In genomic region chr9:107542401-107542800, GRCh38 we compare ENCODE assay signal across 23 cellular contexts.
"Had no signal": no experiment of that assay in that cellular context is flagged by ENCODE, and none has a peak within 500 bp of the region (broad histone marks: within the 10 kb centered on the region; RNA-seq: fewer than 3 reads in every experiment).

No MANE protein-coding gene starts in this region.

- H3K27ac ChIP-seq: body of pancreas, heart left ventricle, spleen, testis had no signal

- H3K4me3 ChIP-seq: body of pancreas, heart left ventricle, lung, spleen, testis had no signal

- H3K27ac Mint-ChIP-seq: activated CD4-positive, alpha-beta memory T cell treated with anti-CD3 and anti-CD28 coated beads for 36 hours; activated naive CD4-positive, alpha-beta T cell treated with anti-CD3 and anti-CD28 coated beads, Interleukin-2, amount 10 ng/mL, durations not matched to agents 7 days and 5 days; dendritic cell treated with granulocyte-macrophage colony-stimulating factor and Interleukin-4, amounts not matched to agents 40 ng/mL and 50 ng/mL, for 4 days; natural killer cell; type B pancreatic cell had no signal

- H3K27me3 ChIP-seq: heart left ventricle, spleen, testis had no signal

- H3K9me3 Mint-ChIP-seq: activated CD4-positive, alpha-beta memory T cell treated with anti-CD3 and anti-CD28 coated beads for 36 hours; activated naive CD4-positive, alpha-beta T cell treated with anti-CD3 and anti-CD28 coated beads, Interleukin-2, amount 10 ng/mL, durations not matched to agents 7 days and 5 days; dendritic cell treated with granulocyte-macrophage colony-stimulating factor and Interleukin-4, amounts not matched to agents 40 ng/mL and 50 ng/mL, for 4 days; natural killer cell had no signal

- FAIRE-seq: endometrium had no signal

- H3K4me1 Mint-ChIP-seq: activated naive CD4-positive, alpha-beta T cell treated with anti-CD3 and anti-CD28 coated beads, Interleukin-2, amount 10 ng/mL, durations not matched to agents 7 days and 5 days; natural killer cell had no signal

- DNase-seq: activated CD4-positive, alpha-beta memory T cell treated with anti-CD3 and anti-CD28 coated beads for 36 hours; activated CD4-positive, alpha-beta T cell treated with anti-CD3 and anti-CD28 coated beads for 48 hours; activated CD4-positive, CD25-positive, alpha-beta regulatory T cell; activated naive CD4-positive, alpha-beta T cell treated with anti-CD3 and anti-CD28 coated beads, Interleukin-2, amount 10 ng/mL, durations not matched to agents 7 days and 5 days; activated T-cell treated with anti-CD3 and anti-CD28 coated beads, Interleukin-2, amount 50 U/mL, for 48 hours; amygdala; body of pancreas; caudate nucleus; effector CD4-positive, alpha-beta T cell; erythroblast; heart left ventricle; midbrain; natural killer cell; spleen; stimulated activated CD4-positive, alpha-beta T cell treated with anti-CD3 and anti-CD28 coated beads, Interleukin-4, amount 100 ng/mL, for 1 hour; stimulated activated naive CD4-positive, alpha-beta T cell; T1000; testis had no signal

- H3K36me3 Mint-ChIP-seq: activated CD4-positive, alpha-beta memory T cell treated with anti-CD3 and anti-CD28 coated beads for 36 hours; activated naive CD4-positive, alpha-beta T cell treated with anti-CD3 and anti-CD28 coated beads, Interleukin-2, amount 10 ng/mL, durations not matched to agents 7 days and 5 days; natural killer cell; type B pancreatic cell had no signal

- H3K27me3 Mint-ChIP-seq: activated CD4-positive, alpha-beta memory T cell treated with anti-CD3 and anti-CD28 coated beads for 36 hours; activated naive CD4-positive, alpha-beta T cell treated with anti-CD3 and anti-CD28 coated beads, Interleukin-2, amount 10 ng/mL, durations not matched to agents 7 days and 5 days; dendritic cell treated with granulocyte-macrophage colony-stimulating factor and Interleukin-4, amounts not matched to agents 40 ng/mL and 50 ng/mL, for 4 days had no signal

- ATAC-seq: body of pancreas, left lobe of liver, natural killer cell had no signal

- H3K36me3 ChIP-seq: heart left ventricle, spleen had no signal

- H3K9me3 ChIP-seq: body of pancreas, heart left ventricle, spleen, testis had no signal

- H3K4me3 Mint-ChIP-seq: activated CD4-positive, alpha-beta memory T cell treated with anti-CD3 and anti-CD28 coated beads for 36 hours; activated naive CD4-positive, alpha-beta T cell treated with anti-CD3 and anti-CD28 coated beads, Interleukin-2, amount 10 ng/mL, durations not matched to agents 7 days and 5 days; dendritic cell treated with granulocyte-macrophage colony-stimulating factor and Interleukin-4, amounts not matched to agents 40 ng/mL and 50 ng/mL, for 4 days; natural killer cell; type B pancreatic cell had no signal
